Comparison of ENCODE assay signal across 9 cellular contexts in genomic region chr22:27886843-27887151, GRCh38. TPM values are rescaled to one million over a fixed set of nuclear protein-coding genes. Genes with fewer than 3 reads are reported as not detected.
DNase-seq lines count a peak whose midpoint lies in the region; ATAC-seq and TF ChIP-seq lines count a peak whose summit lies in the region.
"Had no signal": no experiment of that assay in that cellular context is flagged by ENCODE, and none has a peak within 500 bp of the region (broad histone marks: within the 10 kb centered on the region; RNA-seq: fewer than 3 reads in every experiment).

No MANE protein-coding gene starts in this region.

- H3K36me3 ChIP-seq in IMR-90 (ENCODE audit: control insufficient read depth, insufficient read depth, low read length) (peaks cover 39% of the 10 kb centered on the region), rectal smooth muscle tissue (ENCODE audit: control insufficient read depth, insufficient read depth, low read length) (peaks cover 15% of the 10 kb centered on the region), prostate gland (no peaks in the 10 kb centered on the region)

- TF ChIP-seq CTCF in C4-2B (conservative IDR thresholded peaks at IDR 0.05) (peak; percentile 54), IMR-90 (conservative IDR thresholded peaks at IDR 0.05; ENCODE audit: low read depth, low read length) (no peak), coronary artery (IDR thresholded peaks at IDR 0.05) (no peak), prostate gland (IDR thresholded peaks at IDR 0.05) (no peak)

- dilution Hi-C loops in IMR-90 (cut with HindIII; ENCODE audit: low sequenced_read_pairs, unreplicated experiment), result no loop called here

- H2BK20ac ChIP-seq in IMR-90 (ENCODE audit: low read depth, low read length), result peak overlapping the region; percentile 94

- no peaks in the 10 kb centered on the region for H3K9me3 ChIP-seq in IMR-90 (ENCODE audit: control insufficient read depth, insufficient read depth, low read length)
- no peaks in the 10 kb centered on the region for H3K9me3 ChIP-seq in prostate gland

- CTCF ChIA-PET in IMR-90 (lab: Yijun Ruan, JAX), result interaction anchor here (0.7 to 2.0 kb wide), 3 partner anchors 12 to 26 kb away, joined by 3 to 7 read pairs (median 3); no protein-coding TSS in a partner anchor

- peak overlapping the region; percentile 77 for H3K23ac ChIP-seq in IMR-90 (ENCODE audit: low read depth, low read length)

- no peak overlapping the region for H3K4me3 ChIP-seq in IMR-90 (ENCODE audit: insufficient read depth, low read depth, low read length)
- H3K4me3 ChIP-seq in coronary artery, result no peak overlapping the region
- H3K4me3 ChIP-seq in rectal smooth muscle tissue (ENCODE audit: low read length), result no peak overlapping the region
- H3K4me3 ChIP-seq in prostate gland, result no peak overlapping the region

- no peak overlapping the region for H2AFZ ChIP-seq in IMR-90 (replicated peaks; ENCODE audit: low read length, poor library complexity)

- H3K79me1 ChIP-seq in IMR-90 (ENCODE audit: low read depth in 1 of 2, low read length in 2 of 2), result peaks cover 37 to 71% of the 10 kb centered on the region in 2 experiments

- peak overlapping the region; percentile 93 for H2BK5ac ChIP-seq in IMR-90 (ENCODE audit: low read depth, low read length, poor library complexity, severe bottlenecking)

- H3K27me3 ChIP-seq in IMR-90 (ENCODE audit: control insufficient read depth, insufficient read depth, low read length), result no peaks in the 10 kb centered on the region
- H3K27me3 ChIP-seq in rectal smooth muscle tissue (ENCODE audit: control insufficient read depth, insufficient read depth, low read length), result no peaks in the 10 kb centered on the region
- no peaks in the 10 kb centered on the region for H3K27me3 ChIP-seq in prostate gland (replicated peaks; ENCODE audit: insufficient read depth)

- H3K4ac ChIP-seq in IMR-90 (ENCODE audit: low read depth, low read length), result peak overlapping the region; percentile 92

- H3K9ac ChIP-seq in IMR-90 (ENCODE audit: low read depth, low read length) (peak overlapping the region; percentile 33; the same call in 1 of the 2 replicates), rectal smooth muscle tissue (ENCODE audit: low read length) (no peak overlapping the region)

- peak overlapping the region; percentile 41 for H4K5ac ChIP-seq in IMR-90 (ENCODE audit: low read depth, low read length)

- no peak overlapping the region for H2AK9ac ChIP-seq in IMR-90 (replicated peaks; ENCODE audit: low read depth, low read length, poor library complexity)

- H4K8ac ChIP-seq in IMR-90 (ENCODE audit: low read depth in 2 of 2, low read length in 2 of 2), result peak overlapping the region; percentile 62 to 70; a peak in 3 of 4 replicates

- DNase-seq in IMR-90 (no peak), coronary artery (ENCODE audit: low spot score) (no peak), DMS153 treated with DMSO at 0.1 percent for 48 hours (lab: John Stamatoyannopoulos, UW; ENCODE audit: unreplicated experiment) (no peak), prostate gland (ENCODE audit: low spot score) (no peak)
- DNase-seq: activated CD4-positive, alpha-beta T cell treated with anti-CD3 and anti-CD28 coated beads for 1 hour had no signal

- intact Hi-C loops in IMR-90 (cut with micrococcal nuclease) (loop anchor here (1.0 kb wide), 3 partner anchors 33 to 123 kb away; partner anchors contain the start of gene PITPNB), prostate gland (cut with DNase I) (loop anchor here (2.0 to 10.0 kb wide), 2 partner anchors 122 to 708 kb away; no protein-coding TSS in a partner anchor)

- peak overlapping the region; percentile 47; the same call in 1 of the 2 replicates for H3K56ac ChIP-seq in IMR-90 (ENCODE audit: extremely low read depth, insufficient read depth, low read length)

- in situ Hi-C loops in IMR-90 (cut with MboI; ENCODE audit: low sequenced_read_pairs), result loop anchor here (5.0 to 10.0 kb wide), 2 partner anchors 121 to 698 kb away; no protein-coding TSS in a partner anchor

- H3K4me2 ChIP-seq in IMR-90 (ENCODE audit: low read depth, low read length), result no peak overlapping the region

- H2BK15ac ChIP-seq in IMR-90 (ENCODE audit: low read depth, low read length), result peak overlapping the region; percentile 96; the same call in 2 of the 3 replicates

- TF ChIP-seq RAD21 in IMR-90 (IDR thresholded peaks at IDR 0.05; ENCODE audit: low read length), result no peak

- H4K20me1 ChIP-seq in IMR-90 (ENCODE audit: insufficient read depth, low read length), result peaks cover 7% of the 10 kb centered on the region; the same call in 1 of the 2 replicates

- BruUV-seq in IMR-90 (replicated peaks; lab: Mats Ljungman, UMichigan), result no TSS peak

- H2AK5ac ChIP-seq in IMR-90 (ENCODE audit: low read depth, low read length), result peak overlapping the region; percentile 83; the same call in 1 of the 2 replicates

- peak overlapping the region; percentile 77 for H3K14ac ChIP-seq in IMR-90 (replicated peaks; ENCODE audit: low read depth, low read length)

- ATAC-seq in IMR-90 (ENCODE audit: low read depth), result no peak
- ATAC-seq in GM19467 (IDR thresholded peaks at IDR 0.05; ENCODE audit: unreplicated experiment), result no peak
- no peak for ATAC-seq in GM21381 (IDR thresholded peaks at IDR 0.05; ENCODE audit: unreplicated experiment)

- POLR2A ChIA-PET in IMR-90 (lab: Charles Lee; ENCODE audit: unreplicated experiment), result no interaction called here

- H3K18ac ChIP-seq in IMR-90 (ENCODE audit: low read depth, low read length), result peak overlapping the region; percentile 73

- H3K4me1 ChIP-seq in IMR-90 (ENCODE audit: control insufficient read depth, insufficient read depth, low read length) (peaks cover 38% of the 10 kb centered on the region), rectal smooth muscle tissue (ENCODE audit: control insufficient read depth, insufficient read depth, low read length) (peaks cover 39% of the 10 kb centered on the region), prostate gland (replicated peaks) (no peaks in the 10 kb centered on the region)

- H3K9me1 ChIP-seq in IMR-90 (ENCODE audit: insufficient read depth, low read length), result peaks cover 32% of the 10 kb centered on the region

- TF ChIP-seq POLR2A in IMR-90 (IDR thresholded peaks at IDR 0.05; ENCODE audit: low read depth, low read length) (no peak), prostate gland (IDR thresholded peaks at IDR 0.05) (no peak)

- peak overlapping the region; percentile 92 for H2BK120ac ChIP-seq in IMR-90 (ENCODE audit: low read depth, low read length)

- H4K91ac ChIP-seq in IMR-90 (ENCODE audit: insufficient read depth, low read depth, low read length), result peak overlapping the region; percentile 86

- no peak overlapping the region for H3K27ac ChIP-seq in C4-2B
- peak overlapping the region; percentile 89; the same call in 1 of the 2 replicates for H3K27ac ChIP-seq in IMR-90 (ENCODE audit: insufficient read depth, low read length)
- peak overlapping the region; percentile 32 to 61 for H3K27ac ChIP-seq in coronary artery
- peak overlapping the region; percentile 16 for H3K27ac ChIP-seq in rectal smooth muscle tissue (ENCODE audit: low read depth, low read length)
- H3K27ac ChIP-seq in prostate gland, result no peak overlapping the region

TF ChIP-seq in IMR-90, 13 proteins besides CTCF, POLR2A, EP300 and RAD21:
- no peak for TF ChIP-seq NFE2L2 (IDR thresholded peaks at IDR 0.05; ENCODE audit: low read depth, low read length)
- TF ChIP-seq FOS (IDR thresholded peaks at IDR 0.05; ENCODE audit: low read depth, low read length), result no peak
- no peak for TF ChIP-seq SMC3 (IDR thresholded peaks at IDR 0.05; ENCODE audit: low read depth, low read length)
- TF ChIP-seq MAZ (IDR thresholded peaks at IDR 0.05; ENCODE audit: borderline replicate concordance, low read depth, low read length), result no peak
- no peak for TF ChIP-seq RCOR1 (IDR thresholded peaks at IDR 0.05; ENCODE audit: insufficient replicate concordance, low read length)
- TF ChIP-seq MXI1 (IDR thresholded peaks at IDR 0.05; ENCODE audit: borderline replicate concordance, low read depth, low read length), result no peak
- TF ChIP-seq CHD1 (IDR thresholded peaks at IDR 0.05; ENCODE audit: low read depth, low read length), result no peak
- TF ChIP-seq USF2 (IDR thresholded peaks at IDR 0.05; ENCODE audit: low read depth, low read length), result no peak
- TF ChIP-seq ELK1 (IDR thresholded peaks at IDR 0.05; ENCODE audit: borderline replicate concordance, low read depth, low read length), result no peak
- no peak for TF ChIP-seq BHLHE40 (IDR thresholded peaks at IDR 0.05; ENCODE audit: low read depth, low read length)
TF ChIP-seq in IMR-90: peak in this region for 0.

RNA-seq across cellular contexts. Expression of gene PITPNB, which starts 32.3 kb away (rescaled TPM):
- total RNA-seq in IMR-90 (2012; rRNA removed) (19.7 and 29.2 TPM in 2 replicates), prostate gland (10 to 100 TPM; 23.8 to 43.6 TPM)
- 43.3 and 54.5 TPM in 2 replicates for polyA plus RNA-seq in IMR-90 (2012; rRNA removed)
- 12.1 and 20.1 TPM in 2 replicates for polyA plus RNA-seq in IMR-90 (2012; cell fraction: cytosol; rRNA removed)
- 9.3 and 56.7 TPM in 2 replicates for polyA plus RNA-seq in IMR-90 (2012; cell fraction: nucleus; rRNA removed; ENCODE audit: low replicate concordance)

Comparison
In these comparisons a context has a peak if more than half of its experiments do, and no peak if none do; other contexts are left out.
1. H3K27ac ChIP-seq: peak in IMR-90 (single experiment), coronary artery (2 of 2) and rectal smooth muscle tissue (single experiment); none in C4-2B (single experiment) and prostate gland (0 of 2).